Comparison of ENCODE assay signal across 8 cellular contexts in the genomic region with DNA sequence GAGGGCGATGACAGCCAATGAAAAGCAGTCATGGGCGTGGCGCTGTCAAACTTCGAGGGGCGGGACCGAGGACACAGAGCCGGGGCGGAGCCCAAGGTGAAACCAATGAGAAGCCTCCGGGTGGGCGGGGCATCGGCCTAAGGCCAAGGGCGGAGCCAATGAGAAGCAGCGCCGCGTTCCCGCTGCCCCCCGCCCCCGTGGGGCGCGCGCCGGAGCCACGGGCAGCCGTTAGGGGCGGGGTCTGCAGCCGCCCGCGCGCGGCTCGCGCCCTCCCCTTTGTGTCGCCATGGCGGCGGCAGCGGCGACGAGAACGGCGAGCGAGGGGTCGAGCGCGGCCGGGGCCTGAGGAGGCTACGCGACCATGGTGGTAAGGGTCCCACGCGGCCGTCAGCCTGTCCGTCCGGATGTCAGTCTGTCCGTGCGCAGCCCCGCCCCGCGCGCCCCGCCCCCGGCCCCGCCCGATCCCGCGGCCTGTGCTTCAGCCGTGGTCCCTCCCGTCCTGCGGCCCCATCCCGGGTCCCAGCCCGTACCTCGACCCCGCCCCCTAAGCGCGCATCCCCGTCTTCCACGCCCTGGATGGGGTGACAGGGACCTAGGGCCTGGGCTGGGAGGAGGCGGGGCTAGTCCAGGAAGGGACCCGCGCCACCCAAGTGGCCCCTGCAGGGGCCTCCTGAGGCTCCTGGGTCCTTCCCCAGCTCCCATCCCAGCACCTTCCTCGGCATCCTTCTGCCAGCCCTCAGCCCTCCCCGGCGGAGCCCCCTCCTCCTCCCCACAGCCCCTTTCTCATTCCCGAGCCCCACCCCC. TPM values are rescaled to one million over a fixed set of nuclear protein-coding genes. Genes with fewer than 3 reads are reported as not detected.
DNase-seq lines count a peak whose midpoint lies in the region; ATAC-seq and TF ChIP-seq lines count a peak whose summit lies in the region.

A gene with protein sequence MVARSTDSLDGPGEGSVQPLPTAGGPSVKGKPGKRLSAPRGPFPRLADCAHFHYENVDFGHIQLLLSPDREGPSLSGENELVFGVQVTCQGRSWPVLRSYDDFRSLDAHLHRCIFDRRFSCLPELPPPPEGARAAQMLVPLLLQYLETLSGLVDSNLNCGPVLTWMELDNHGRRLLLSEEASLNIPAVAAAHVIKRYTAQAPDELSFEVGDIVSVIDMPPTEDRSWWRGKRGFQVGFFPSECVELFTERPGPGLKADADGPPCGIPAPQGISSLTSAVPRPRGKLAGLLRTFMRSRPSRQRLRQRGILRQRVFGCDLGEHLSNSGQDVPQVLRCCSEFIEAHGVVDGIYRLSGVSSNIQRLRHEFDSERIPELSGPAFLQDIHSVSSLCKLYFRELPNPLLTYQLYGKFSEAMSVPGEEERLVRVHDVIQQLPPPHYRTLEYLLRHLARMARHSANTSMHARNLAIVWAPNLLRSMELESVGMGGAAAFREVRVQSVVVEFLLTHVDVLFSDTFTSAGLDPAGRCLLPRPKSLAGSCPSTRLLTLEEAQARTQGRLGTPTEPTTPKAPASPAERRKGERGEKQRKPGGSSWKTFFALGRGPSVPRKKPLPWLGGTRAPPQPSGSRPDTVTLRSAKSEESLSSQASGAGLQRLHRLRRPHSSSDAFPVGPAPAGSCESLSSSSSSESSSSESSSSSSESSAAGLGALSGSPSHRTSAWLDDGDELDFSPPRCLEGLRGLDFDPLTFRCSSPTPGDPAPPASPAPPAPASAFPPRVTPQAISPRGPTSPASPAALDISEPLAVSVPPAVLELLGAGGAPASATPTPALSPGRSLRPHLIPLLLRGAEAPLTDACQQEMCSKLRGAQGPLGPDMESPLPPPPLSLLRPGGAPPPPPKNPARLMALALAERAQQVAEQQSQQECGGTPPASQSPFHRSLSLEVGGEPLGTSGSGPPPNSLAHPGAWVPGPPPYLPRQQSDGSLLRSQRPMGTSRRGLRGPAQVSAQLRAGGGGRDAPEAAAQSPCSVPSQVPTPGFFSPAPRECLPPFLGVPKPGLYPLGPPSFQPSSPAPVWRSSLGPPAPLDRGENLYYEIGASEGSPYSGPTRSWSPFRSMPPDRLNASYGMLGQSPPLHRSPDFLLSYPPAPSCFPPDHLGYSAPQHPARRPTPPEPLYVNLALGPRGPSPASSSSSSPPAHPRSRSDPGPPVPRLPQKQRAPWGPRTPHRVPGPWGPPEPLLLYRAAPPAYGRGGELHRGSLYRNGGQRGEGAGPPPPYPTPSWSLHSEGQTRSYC (plus strand): TSS at position 267 of the 804 bp plus-strand sequence. CDS start 95 bp downstream, at position 362.

- peak; percentile 86 for ATAC-seq in GM18517 (IDR thresholded peaks at IDR 0.05; ENCODE audit: unreplicated experiment)
- peak; percentile 87 for ATAC-seq in HG03039 (IDR thresholded peaks at IDR 0.05; ENCODE audit: unreplicated experiment)

- H3K9me2 ChIP-seq in hepatocyte (replicated peaks; ENCODE audit: insufficient read depth), result no peaks in the 10 kb centered on the region

- H3K36me3 ChIP-seq in hepatocyte (replicated peaks; ENCODE audit: insufficient read depth, low read depth), result no peaks in the 10 kb centered on the region

- no peak within 1 kb of the TSS for H3K27ac ChIP-seq in hepatocyte

- DNase-seq in NCI-H2081 (lab: John Stamatoyannopoulos, UW), result peak; percentile 98 to 99
- DNase-seq in T-helper 9 cell, result peak; percentile 98
- peak; percentile 93 for DNase-seq in astrocyte of the cerebellum (ENCODE audit: low read depth)
- peak; percentile 100 for DNase-seq in hepatocyte (ENCODE audit: low spot score)
- peak; percentile 87 for DNase-seq in renal cortical epithelial cell (ENCODE audit: low read depth)
- DNase-seq in cortex of kidney (lab: John Stamatoyannopoulos, UW), result no peak

- in situ Hi-C loops in astrocyte of the cerebellum (cut with HindIII; ENCODE audit: low sequenced_read_pairs), result no loop called here

- peak within 1 kb of the TSS; percentile 32 for H2AFZ ChIP-seq in hepatocyte

- H3K4me3 ChIP-seq in astrocyte of the cerebellum (ENCODE audit: low read depth, low read length), result peak within 1 kb of the TSS; percentile 66
- H3K4me3 ChIP-seq in hepatocyte, result peak within 1 kb of the TSS; percentile 54

- TF ChIP-seq CTCF in astrocyte of the cerebellum (IDR thresholded peaks at IDR 0.05; ENCODE audit: low read depth, low read length, missing control alignments) (no peak), hepatocyte (IDR thresholded peaks at IDR 0.05; ENCODE audit: poor library complexity) (no peak)

- H3K9me3 ChIP-seq in hepatocyte (ENCODE audit: low read depth), result no peaks in the 10 kb centered on the region

- H3K4me2 ChIP-seq in hepatocyte, result peak within 1 kb of the TSS; percentile 80

- no peaks in the 10 kb centered on the region for H3K27me3 ChIP-seq in hepatocyte

- peaks cover 4% of the 10 kb centered on the region for H3K79me2 ChIP-seq in hepatocyte

- peaks cover 10% of the 10 kb centered on the region for H3K4me1 ChIP-seq in hepatocyte (ENCODE audit: insufficient read depth)

- no peaks in the 10 kb centered on the region for H4K20me1 ChIP-seq in hepatocyte (ENCODE audit: insufficient read depth, poor library complexity, severe bottlenecking)

- under 1% methylated on average over 26 of the region's 82 CpGs for WGBS in hepatocyte (ENCODE audit: low lambda C conversion rate, missing lambda C conversion rate)

RNA-seq across cellular contexts. Expression of the gene that starts here (rescaled TPM):
- total RNA-seq in hepatocyte (0.84 and 6.7 TPM in 2 replicates), renal cortical epithelial cell (0.17 and 5.1 TPM in 2 replicates)
- polyA plus RNA-seq in hepatocyte, result 7.9 and 11.4 TPM in 2 replicates
